Comparison of ENCODE assay signal across 24 cellular contexts in genomic region chr9:106467113-106467846, GRCh38.
DNase-seq lines count a peak whose midpoint lies in the region; ATAC-seq, FAIRE-seq and TF ChIP-seq lines count a peak whose summit lies in the region.
"Had no signal": no experiment of that assay in that cellular context is flagged by ENCODE, and none has a peak within 500 bp of the region (broad histone marks: within the 10 kb centered on the region; RNA-seq: fewer than 3 reads in every experiment).

No MANE protein-coding gene starts in this region.

- H3K4me3 ChIP-seq in iPS DF 6.9 (ENCODE audit: low read length) (no peak overlapping the region), uterus (no peak overlapping the region)
- H3K4me3 ChIP-seq: coronary artery, HAP-1, lower lobe of right lung, right lobe of liver, upper lobe of right lung had no signal

- H3K36me3 Mint-ChIP-seq in WTC11, result peaks cover 18% of the 10 kb centered on the region
- H3K36me3 Mint-ChIP-seq in nephron (ENCODE audit: low read depth), result no peaks in the 10 kb centered on the region
- H3K36me3 Mint-ChIP-seq in activated T-helper 17 cell treated with anti-CD3 and anti-CD28 coated beads, Interleukin-2, amount 50 U/mL, for 72 hours (ENCODE audit: low read depth), result no peaks in the 10 kb centered on the region
- H3K36me3 Mint-ChIP-seq: activated CD4-positive, alpha-beta memory T cell treated with anti-CD3 and anti-CD28 coated beads for 36 hours had no signal

- H3K4me1 ChIP-seq in iPS DF 6.9 (ENCODE audit: control insufficient read depth, insufficient read depth, low read length) (peaks cover 4% of the 10 kb centered on the region), uterus (no peaks in the 10 kb centered on the region)
- H3K4me1 ChIP-seq: HAP-1, lower lobe of right lung, parathyroid adenoma, right lobe of liver, upper lobe of right lung had no signal

- WGBS in iPS DF 6.9 (ENCODE audit: insufficient coverage, insufficient read length), result no CpG with 5 or more reads among the region's 8 CpGs

- H3K27ac ChIP-seq in iPS DF 6.9 (ENCODE audit: low read length) (no peak overlapping the region), uterus (no peak overlapping the region)
- H3K27ac ChIP-seq: coronary artery, lower lobe of right lung, parathyroid adenoma, right lobe of liver, upper lobe of right lung had no signal

- peaks cover 29% of the 10 kb centered on the region for H3K4me1 Mint-ChIP-seq in WTC11
- H3K4me1 Mint-ChIP-seq in nephron, result peaks cover 22% of the 10 kb centered on the region
- no peaks in the 10 kb centered on the region for H3K4me1 Mint-ChIP-seq in activated T-helper 17 cell treated with anti-CD3 and anti-CD28 coated beads, Interleukin-2, amount 50 U/mL, for 72 hours

- H3K36me3 ChIP-seq in iPS DF 6.9 (ENCODE audit: control insufficient read depth, insufficient read depth, low read length), result no peaks in the 10 kb centered on the region
- H3K36me3 ChIP-seq in uterus, result no peaks in the 10 kb centered on the region
- H3K36me3 ChIP-seq: HAP-1, lower lobe of right lung, right lobe of liver, upper lobe of right lung had no signal

- no peaks in the 10 kb centered on the region; the same call in 1 of the 2 replicates for H3K9me3 ChIP-seq in iPS DF 6.9 (ENCODE audit: control insufficient read depth, insufficient read depth, low read length)
- no peaks in the 10 kb centered on the region for H3K9me3 ChIP-seq in uterus
- H3K9me3 ChIP-seq: HAP-1, lower lobe of right lung, right lobe of liver, upper lobe of right lung had no signal

- intact Hi-C loops in uterus (cut with DNase I; ENCODE audit: low total_unique reads), result no loop called here

- CTCF ChIA-PET in WTC11 (lab: Charles Lee), result interaction anchor here (1.1 to 1.6 kb wide), 2 partner anchors 11 to 586 kb away, joined by 4 to 5 read pairs; no protein-coding TSS in a partner anchor

- H3K27me3 ChIP-seq in iPS DF 6.9 (ENCODE audit: control insufficient read depth, insufficient read depth, low read length) (no peaks in the 10 kb centered on the region), uterus (no peaks in the 10 kb centered on the region)
- H3K27me3 ChIP-seq: right lobe of liver, upper lobe of right lung had no signal

- H3K9me3 Mint-ChIP-seq in WTC11 (peaks cover 27% of the 10 kb centered on the region), nephron (peaks cover 9% of the 10 kb centered on the region)
- H3K9me3 Mint-ChIP-seq in activated T-helper 17 cell treated with anti-CD3 and anti-CD28 coated beads, Interleukin-2, amount 50 U/mL, for 72 hours, result peaks cover 17% of the 10 kb centered on the region

- H3K27me3 Mint-ChIP-seq in WTC11 (ENCODE audit: low read depth) (no peaks in the 10 kb centered on the region), nephron (ENCODE audit: low read depth) (no peaks in the 10 kb centered on the region)
- H3K27me3 Mint-ChIP-seq in activated T-helper 17 cell treated with anti-CD3 and anti-CD28 coated beads, Interleukin-2, amount 50 U/mL, for 72 hours, result no peaks in the 10 kb centered on the region
- H3K27me3 Mint-ChIP-seq: activated CD4-positive, alpha-beta memory T cell treated with anti-CD3 and anti-CD28 coated beads for 36 hours had no signal

- DNase-seq in WTC11 (ENCODE audit: low spot score) (peak; percentile 68), iPS DF 6.9 (ENCODE audit: low read depth, low spot score) (peak; percentile 54), uterus (no peak), urothelium cell line (ENCODE audit: low spot score) (no peak)
- DNase-seq: activated CD4-positive, alpha-beta memory T cell treated with anti-CD3 and anti-CD28 coated beads for 36 hours; activated CD4-positive, CD25-positive, alpha-beta regulatory T cell; activated effector memory CD4-positive, alpha-beta T cell treated with anti-CD3 and anti-CD28 coated beads, Interleukin-2, amount 50 U/mL, for 16 hours; IMR-90; lower lobe of right lung; NCI-H1417; NCI-H524; right lobe of liver; stimulated activated CD8-positive, alpha-beta memory T cell treated with anti-CD3 and anti-CD28 coated beads, Interleukin-4, amount 100 ng/mL, for 48 hours; T-helper 9 cell; upper lobe of right lung had no signal

- no peak for TF ChIP-seq POLR2A in uterus (IDR thresholded peaks at IDR 0.05)

- H3K27ac Mint-ChIP-seq in WTC11, result peak overlapping the region; percentile 94
- H3K27ac Mint-ChIP-seq in nephron, result peak overlapping the region in 2 of 3 experiments; percentile 43 to 85
- H3K27ac Mint-ChIP-seq in activated T-helper 17 cell treated with anti-CD3 and anti-CD28 coated beads, Interleukin-2, amount 50 U/mL, for 72 hours, result no peak overlapping the region
- H3K27ac Mint-ChIP-seq: activated CD4-positive, alpha-beta memory T cell treated with anti-CD3 and anti-CD28 coated beads for 36 hours had no signal

- POLR2A ChIA-PET in WTC11 (lab: Charles Lee), result interaction anchor here (0.6 kb wide), 1 partner anchor 583 kb away, joined by 3 read pairs; no protein-coding TSS in a partner anchor

- no peak for FAIRE-seq in urothelium cell line (lab: Jason Lieb, UNC)
- FAIRE-seq: endometrium, islet of Langerhans had no signal

- ATAC-seq in GM19395 (IDR thresholded peaks at IDR 0.05; ENCODE audit: unreplicated experiment), result peak; percentile 3
- peak; percentile 100 for ATAC-seq in WTC11
- no peak for ATAC-seq in HG03025 (IDR thresholded peaks at IDR 0.05; ENCODE audit: low FRiP score, unreplicated experiment)
- ATAC-seq in activated T-helper 17 cell treated with anti-CD3 and anti-CD28 coated beads, Interleukin-2, amount 50 U/mL, for 72 hours (replicated peaks), result no peak
- ATAC-seq: lower lobe of right lung, upper lobe of right lung had no signal

- TF ChIP-seq CTCF in WTC11 (IDR thresholded peaks at IDR 0.05) (no peak), nephron (IDR thresholded peaks at IDR 0.05; ENCODE audit: unreplicated experiment in 3 of 3) (no peak), uterus (IDR thresholded peaks at IDR 0.05) (no peak)

- H3K4me3 Mint-ChIP-seq in WTC11, result peak overlapping the region; percentile 10; the same call in 1 of the 2 replicates
- no peak overlapping the region for H3K4me3 Mint-ChIP-seq in nephron
- H3K4me3 Mint-ChIP-seq in activated T-helper 17 cell treated with anti-CD3 and anti-CD28 coated beads, Interleukin-2, amount 50 U/mL, for 72 hours, result no peak overlapping the region
- H3K4me3 Mint-ChIP-seq: activated CD4-positive, alpha-beta memory T cell treated with anti-CD3 and anti-CD28 coated beads for 36 hours had no signal

TF ChIP-seq in WTC11, 78 proteins besides CTCF, POLR2A, EP300 and RAD21 (continues in another document):
- TF ChIP-seq, protein P1, sequence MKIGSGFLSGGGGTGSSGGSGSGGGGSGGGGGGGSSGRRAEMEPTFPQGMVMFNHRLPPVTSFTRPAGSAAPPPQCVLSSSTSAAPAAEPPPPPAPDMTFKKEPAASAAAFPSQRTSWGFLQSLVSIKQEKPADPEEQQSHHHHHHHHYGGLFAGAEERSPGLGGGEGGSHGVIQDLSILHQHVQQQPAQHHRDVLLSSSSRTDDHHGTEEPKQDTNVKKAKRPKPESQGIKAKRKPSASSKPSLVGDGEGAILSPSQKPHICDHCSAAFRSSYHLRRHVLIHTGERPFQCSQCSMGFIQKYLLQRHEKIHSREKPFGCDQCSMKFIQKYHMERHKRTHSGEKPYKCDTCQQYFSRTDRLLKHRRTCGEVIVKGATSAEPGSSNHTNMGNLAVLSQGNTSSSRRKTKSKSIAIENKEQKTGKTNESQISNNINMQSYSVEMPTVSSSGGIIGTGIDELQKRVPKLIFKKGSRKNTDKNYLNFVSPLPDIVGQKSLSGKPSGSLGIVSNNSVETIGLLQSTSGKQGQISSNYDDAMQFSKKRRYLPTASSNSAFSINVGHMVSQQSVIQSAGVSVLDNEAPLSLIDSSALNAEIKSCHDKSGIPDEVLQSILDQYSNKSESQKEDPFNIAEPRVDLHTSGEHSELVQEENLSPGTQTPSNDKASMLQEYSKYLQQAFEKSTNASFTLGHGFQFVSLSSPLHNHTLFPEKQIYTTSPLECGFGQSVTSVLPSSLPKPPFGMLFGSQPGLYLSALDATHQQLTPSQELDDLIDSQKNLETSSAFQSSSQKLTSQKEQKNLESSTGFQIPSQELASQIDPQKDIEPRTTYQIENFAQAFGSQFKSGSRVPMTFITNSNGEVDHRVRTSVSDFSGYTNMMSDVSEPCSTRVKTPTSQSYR (CRISPR knock-in tag; IDR thresholded peaks at IDR 0.05), result peak; percentile 38; the same call in 1 of the 2 replicates
- TF ChIP-seq ETV6 (CRISPR knock-in tag; IDR thresholded peaks at IDR 0.05), result no peak
- TF ChIP-seq CBFB (CRISPR knock-in tag; IDR thresholded peaks at IDR 0.05; ENCODE audit: low read depth), result no peak
- peak; percentile 62; the same call in 1 of the 2 replicates for TF ChIP-seq TEAD1 (CRISPR knock-in tag; IDR thresholded peaks at IDR 0.05)
- no peak for TF ChIP-seq MLX (CRISPR knock-in tag; IDR thresholded peaks at IDR 0.05)
- no peak for TF ChIP-seq FOXP1 (CRISPR knock-in tag; IDR thresholded peaks at IDR 0.05; ENCODE audit: borderline replicate concordance)
- TF ChIP-seq TEAD4 (CRISPR knock-in tag; IDR thresholded peaks at IDR 0.05), result peak; percentile 63; the same call in 1 of the 2 replicates
- peak; percentile 61; the same call in 1 of the 2 replicates for TF ChIP-seq ZNF232 (CRISPR knock-in tag; IDR thresholded peaks at IDR 0.05)
- no peak for TF ChIP-seq ELF4 (CRISPR knock-in tag; IDR thresholded peaks at IDR 0.05; ENCODE audit: low read depth)
- no peak for TF ChIP-seq FOXK1 (CRISPR knock-in tag; IDR thresholded peaks at IDR 0.05)
- no peak for TF ChIP-seq HMGA2 (CRISPR knock-in tag; IDR thresholded peaks at IDR 0.05)
- TF ChIP-seq TCF7 (CRISPR knock-in tag; IDR thresholded peaks at IDR 0.05; ENCODE audit: low read depth), result no peak
- TF ChIP-seq, protein P2, sequence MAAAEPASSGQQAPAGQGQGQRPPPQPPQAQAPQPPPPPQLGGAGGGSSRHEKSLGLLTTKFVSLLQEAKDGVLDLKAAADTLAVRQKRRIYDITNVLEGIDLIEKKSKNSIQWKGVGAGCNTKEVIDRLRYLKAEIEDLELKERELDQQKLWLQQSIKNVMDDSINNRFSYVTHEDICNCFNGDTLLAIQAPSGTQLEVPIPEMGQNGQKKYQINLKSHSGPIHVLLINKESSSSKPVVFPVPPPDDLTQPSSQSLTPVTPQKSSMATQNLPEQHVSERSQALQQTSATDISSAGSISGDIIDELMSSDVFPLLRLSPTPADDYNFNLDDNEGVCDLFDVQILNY (CRISPR knock-in tag; IDR thresholded peaks at IDR 0.05), result no peak

Comparison
In these comparisons a context has a peak if more than half of its experiments do, and no peak if none do; other contexts are left out.
1. ATAC-seq: peak in GM19395 (single experiment) and WTC11 (single experiment); none in HG03025 (single experiment) and activated T-helper 17 cell treated with anti-CD3 and anti-CD28 coated beads, Interleukin-2, amount 50 U/mL, for 72 hours (single experiment).
2. DNase-seq: peak in WTC11 (single experiment) and iPS DF 6.9 (single experiment); none in uterus (0 of 2) and urothelium cell line (single experiment).